In genomic region chr1:88149686-88150085, GRCh38 we compare ENCODE assay signal across 15 cellular contexts.
DNase-seq lines count a peak whose midpoint lies in the region; ATAC-seq lines count a peak whose summit lies in the region.
"Had no signal": no experiment of that assay in that cellular context is flagged by ENCODE, and none has a peak within 500 bp of the region (broad histone marks: within the 10 kb centered on the region; RNA-seq: fewer than 3 reads in every experiment).

No MANE protein-coding gene starts in this region.

- intact Hi-C loops in activated CD4-positive, alpha-beta T cell treated with anti-CD3 and anti-CD28 coated beads, Interleukin-2, amount 10 ng/mL, durations not matched to agents 24 days and 14 days (cut with micrococcal nuclease), result no loop called here

- no peaks in the 10 kb centered on the region for H3K4me1 Mint-ChIP-seq in activated CD4-positive, alpha-beta T cell treated with anti-CD3 and anti-CD28 coated beads, Interleukin-2, amount 10 ng/mL, durations not matched to agents 24 days and 14 days
- H3K4me1 Mint-ChIP-seq: B cell, GM23338 had no signal

- peaks cover 3% of the 10 kb centered on the region for H3K27me3 Mint-ChIP-seq in activated CD4-positive, alpha-beta T cell treated with anti-CD3 and anti-CD28 coated beads, Interleukin-2, amount 10 ng/mL, durations not matched to agents 24 days and 14 days

- no peaks in the 10 kb centered on the region for H3K36me3 Mint-ChIP-seq in activated CD4-positive, alpha-beta T cell treated with anti-CD3 and anti-CD28 coated beads, Interleukin-2, amount 10 ng/mL, durations not matched to agents 24 days and 14 days (ENCODE audit: low read depth)
- H3K36me3 Mint-ChIP-seq: CD8-positive, alpha-beta T cell had no signal

- DNase-seq in GF-D8 (lab: John Stamatoyannopoulos, UW), result no peak
- no peak for DNase-seq in EL
- no peak for DNase-seq in activated CD4-positive, alpha-beta T cell treated with anti-CD3 and anti-CD28 coated beads, Interleukin-2, amount 10 ng/mL, durations not matched to agents 24 days and 14 days
- DNase-seq: Calu3; CD8-positive, alpha-beta T cell; DMS79 treated with DMSO at 0.1 percent for 48 hours; HCEC 1CT; Kasumi-1; KG1 had no signal

- no peak overlapping the region for H3K27ac Mint-ChIP-seq in activated CD4-positive, alpha-beta T cell treated with anti-CD3 and anti-CD28 coated beads, Interleukin-2, amount 10 ng/mL, durations not matched to agents 24 days and 14 days
- H3K27ac Mint-ChIP-seq: B cell; CD8-positive, alpha-beta T cell; GM23338 had no signal

- no peaks in the 10 kb centered on the region for H3K9me3 Mint-ChIP-seq in activated CD4-positive, alpha-beta T cell treated with anti-CD3 and anti-CD28 coated beads, Interleukin-2, amount 10 ng/mL, durations not matched to agents 24 days and 14 days
- H3K9me3 Mint-ChIP-seq: CD8-positive, alpha-beta T cell had no signal

- no peak overlapping the region for H3K4me3 Mint-ChIP-seq in activated CD4-positive, alpha-beta T cell treated with anti-CD3 and anti-CD28 coated beads, Interleukin-2, amount 10 ng/mL, durations not matched to agents 24 days and 14 days
- H3K4me3 Mint-ChIP-seq: B cell; CD8-positive, alpha-beta T cell; GM23338 had no signal

- ATAC-seq in GM18907 (IDR thresholded peaks at IDR 0.05; ENCODE audit: unreplicated experiment) (peak; percentile 32), GM19467 (IDR thresholded peaks at IDR 0.05; ENCODE audit: unreplicated experiment) (peak; percentile 12), HG03354 (IDR thresholded peaks at IDR 0.05; ENCODE audit: poor library complexity, severe bottlenecking, unreplicated experiment) (peak; percentile 25)
- ATAC-seq: CD8-positive, alpha-beta T cell; GM23338; HepG2 had no signal
